In the genomic region with DNA sequence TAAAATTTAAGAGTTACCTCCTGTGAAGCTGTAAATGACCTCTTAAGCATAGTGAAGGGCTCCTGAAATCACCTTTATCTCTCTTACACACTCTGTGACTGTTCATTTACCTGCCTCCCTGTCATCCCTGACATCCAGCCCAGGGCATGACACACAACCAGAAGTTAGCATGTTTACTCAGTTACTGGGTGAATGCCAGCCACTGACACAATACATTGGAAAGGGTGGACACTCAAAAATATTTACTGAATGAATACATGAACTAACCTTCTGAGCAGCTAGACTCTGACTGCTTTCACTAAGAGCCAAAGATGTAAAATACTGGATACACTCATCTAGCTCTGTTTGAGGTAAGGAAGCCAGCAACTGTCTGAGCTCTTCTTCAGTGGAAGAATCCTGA, we compare ENCODE assay signal across 14 cellular contexts. TPM values are rescaled to one million over a fixed set of nuclear protein-coding genes. Genes with fewer than 3 reads are reported as not detected.
DNase-seq lines count a peak whose midpoint lies in the region; ATAC-seq, FAIRE-seq and TF ChIP-seq lines count a peak whose summit lies in the region.
"Had no signal": no experiment of that assay in that cellular context is flagged by ENCODE, and none has a peak within 500 bp of the region (broad histone marks: within the 10 kb centered on the region; RNA-seq: fewer than 3 reads in every experiment).

No MANE protein-coding gene starts in this region.

- H3K4me3 ChIP-seq in IMR-90 (ENCODE audit: insufficient read depth, low read depth, low read length) (no peak overlapping the region), bronchial epithelial cell (ENCODE audit: low read depth, low read length) (no peak overlapping the region), left lung (no peak overlapping the region)
- H3K4me3 ChIP-seq: SK-N-MC, skin epidermis had no signal

- POLR2A ChIA-PET in IMR-90 (lab: Charles Lee; ENCODE audit: unreplicated experiment), result no interaction called here

- no peak overlapping the region for H2BK15ac ChIP-seq in IMR-90 (ENCODE audit: low read depth, low read length)

- no peak overlapping the region for H4K8ac ChIP-seq in IMR-90 (ENCODE audit: low read depth in 2 of 2, low read length in 2 of 2)

- no peak for TF ChIP-seq RAD21 in IMR-90 (IDR thresholded peaks at IDR 0.05; ENCODE audit: low read length)

- H3K9ac ChIP-seq in IMR-90 (ENCODE audit: low read depth, low read length), result no peak overlapping the region

- H2AFZ ChIP-seq in IMR-90 (replicated peaks; ENCODE audit: low read length, poor library complexity), result no peak overlapping the region

- no peak for TF ChIP-seq POLR2A in IMR-90 (IDR thresholded peaks at IDR 0.05; ENCODE audit: low read depth, low read length)

- H3K79me1 ChIP-seq in IMR-90 (ENCODE audit: low read depth in 1 of 2, low read length in 2 of 2), result peaks cover 3 to 6% of the 10 kb centered on the region in 2 experiments; a peak in 1 of 4 replicates

- H3K27me3 ChIP-seq in IMR-90 (ENCODE audit: control insufficient read depth, insufficient read depth, low read length), result no peaks in the 10 kb centered on the region
- no peaks in the 10 kb centered on the region for H3K27me3 ChIP-seq in bronchial epithelial cell (ENCODE audit: control insufficient read depth, insufficient read depth, low read length)
- no peaks in the 10 kb centered on the region for H3K27me3 ChIP-seq in left lung

- no peak overlapping the region for H4K91ac ChIP-seq in IMR-90 (ENCODE audit: insufficient read depth, low read depth, low read length)

- CTCF ChIA-PET in IMR-90 (lab: Yijun Ruan, JAX), result interaction anchor here (0.6 to 2.3 kb wide), 3 partner anchors 10 to 1833 kb away, joined by 3 to 11 read pairs (median 9); no protein-coding TSS in a partner anchor

- ATAC-seq in IMR-90 (ENCODE audit: low read depth) (peak; percentile 73), left lung (peak; percentile 73), GM19035 (IDR thresholded peaks at IDR 0.05; ENCODE audit: unreplicated experiment) (no peak)
- ATAC-seq: naive thymus-derived CD4-positive, alpha-beta T cell had no signal

- H4K20me1 ChIP-seq in IMR-90 (ENCODE audit: insufficient read depth, low read length), result no peaks in the 10 kb centered on the region

- peaks cover 3% of the 10 kb centered on the region; the same call in 1 of the 2 replicates for H3K9me1 ChIP-seq in IMR-90 (ENCODE audit: insufficient read depth, low read length)

- H2BK5ac ChIP-seq in IMR-90 (ENCODE audit: low read depth, low read length, poor library complexity, severe bottlenecking), result no peak overlapping the region

- H4K5ac ChIP-seq in IMR-90 (ENCODE audit: low read depth, low read length), result no peak overlapping the region

- no peak overlapping the region for H3K23ac ChIP-seq in IMR-90 (ENCODE audit: low read depth, low read length)

- no peak for TF ChIP-seq CTCF in IMR-90 (conservative IDR thresholded peaks at IDR 0.05; ENCODE audit: low read depth, low read length)
- TF ChIP-seq CTCF in bronchial epithelial cell (IDR thresholded peaks at IDR 0.05; ENCODE audit: insufficient read depth, low read length, severe bottlenecking), result no peak
- TF ChIP-seq CTCF in left lung (IDR thresholded peaks at IDR 0.05), result no peak

- no peak overlapping the region for H3K4me2 ChIP-seq in IMR-90 (ENCODE audit: low read depth, low read length)

- no peak overlapping the region for H3K4ac ChIP-seq in IMR-90 (ENCODE audit: low read depth, low read length)

- no peak overlapping the region for H2AK5ac ChIP-seq in IMR-90 (ENCODE audit: low read depth, low read length)

- no peak for FAIRE-seq in bronchial epithelial cell (lab: Jason Lieb, UNC)

- no peak overlapping the region for H3K18ac ChIP-seq in IMR-90 (ENCODE audit: low read depth, low read length)

- H3K9me3 ChIP-seq in IMR-90 (ENCODE audit: control insufficient read depth, insufficient read depth, low read length) (no peaks in the 10 kb centered on the region), left lung (no peaks in the 10 kb centered on the region)

- no peak overlapping the region for H2BK120ac ChIP-seq in IMR-90 (ENCODE audit: low read depth, low read length)

- H2AK9ac ChIP-seq in IMR-90 (replicated peaks; ENCODE audit: low read depth, low read length, poor library complexity), result no peak overlapping the region

- no peak overlapping the region for H3K56ac ChIP-seq in IMR-90 (ENCODE audit: extremely low read depth, insufficient read depth, low read length)

- DNase-seq in AG08395 (ENCODE audit: low spot score) (peak; percentile 75), IMR-90 (peak; percentile 88), bronchial epithelial cell (ENCODE audit: low read depth) (peak; percentile 98), left lung (no peak), DMS79 (lab: John Stamatoyannopoulos, UW) (no peak), 8988T (no peak), UCSD-AML1 (lab: John Stamatoyannopoulos, UW; ENCODE audit: unreplicated experiment) (no peak)
- DNase-seq: activated CD4-positive, alpha-beta T cell treated with anti-CD3 and anti-CD28 coated beads, Interleukin-2, amount 10 ng/mL, durations not matched to agents 24 days and 14 days; activated naive CD4-positive, alpha-beta T cell treated with Interleukin-2 at 50 U/mL for 16 hours; naive thymus-derived CD4-positive, alpha-beta T cell; NCI-H446 treated with DMSO at 0.1 percent for 48 hours had no signal

- dilution Hi-C loops in IMR-90 (cut with HindIII; ENCODE audit: low sequenced_read_pairs, unreplicated experiment), result no loop called here

- H3K4me1 ChIP-seq in IMR-90 (ENCODE audit: control insufficient read depth, insufficient read depth, low read length) (no peaks in the 10 kb centered on the region; the same call in 1 of the 2 replicates), left lung (no peaks in the 10 kb centered on the region)

- BruUV-seq in IMR-90 (replicated peaks; lab: Mats Ljungman, UMichigan), result no TSS peak

- intact Hi-C loops in IMR-90 (cut with micrococcal nuclease) (no loop called here), left lung (cut with DNase I) (no loop called here)

- in situ Hi-C loops in IMR-90 (cut with MboI; ENCODE audit: low sequenced_read_pairs), result no loop called here

- H3K14ac ChIP-seq in IMR-90 (replicated peaks; ENCODE audit: low read depth, low read length), result no peak overlapping the region

- no peak overlapping the region for H2BK20ac ChIP-seq in IMR-90 (ENCODE audit: low read depth, low read length)

- peaks cover 5% of the 10 kb centered on the region for H3K36me3 ChIP-seq in IMR-90 (ENCODE audit: control insufficient read depth, insufficient read depth, low read length)
- peaks cover 2% of the 10 kb centered on the region for H3K36me3 ChIP-seq in bronchial epithelial cell (ENCODE audit: control insufficient read depth, insufficient read depth, low read length)
- peaks cover 0 to 48% of the 10 kb centered on the region in 2 donors for H3K36me3 ChIP-seq in left lung

- H3K27ac ChIP-seq in IMR-90 (ENCODE audit: insufficient read depth, low read length), result no peak overlapping the region
- H3K27ac ChIP-seq in left lung, result no peak overlapping the region
- H3K27ac ChIP-seq: SK-N-MC, skin epidermis had no signal

TF ChIP-seq in IMR-90, 13 proteins besides CTCF, POLR2A, EP300 and RAD21:
- TF ChIP-seq MXI1 (IDR thresholded peaks at IDR 0.05; ENCODE audit: borderline replicate concordance, low read depth, low read length) (no peak), RFX5 (IDR thresholded peaks at IDR 0.05; ENCODE audit: low read depth, low read length) (no peak), CEBPB (IDR thresholded peaks at IDR 0.05; ENCODE audit: low read depth, low read length) (peak; percentile 74)

RNA-seq across cellular contexts. Expression of a gene that starts 25.3 kb away (rescaled TPM):
- total RNA-seq in IMR-90 (2012; rRNA removed), result 15.6 and 16.9 TPM in 2 replicates
- polyA plus RNA-seq in IMR-90 (2012; rRNA removed), result 6.7 and 7.7 TPM in 2 replicates
- 1.6 and 1.7 TPM in 2 replicates for polyA plus RNA-seq in IMR-90 (2012; cell fraction: cytosol; rRNA removed)
- 2.2 and 13.6 TPM in 2 replicates for polyA plus RNA-seq in IMR-90 (2012; cell fraction: nucleus; rRNA removed; ENCODE audit: low replicate concordance)
- total RNA-seq in bronchial epithelial cell, result 12.1 and 15.1 TPM in 2 replicates
- total RNA-seq in left lung, result 1 to 10 TPM; 9.0 to 9.3 TPM

RNA-seq across cellular contexts. Expression of a gene that starts 25.4 kb away (rescaled TPM):
- total RNA-seq in IMR-90 (2012; rRNA removed) (3.9 and 6.1 TPM in 2 replicates), bronchial epithelial cell (4.2 and 6.5 TPM in 2 replicates), left lung (10 to 100 TPM; 19.1 to 23.6 TPM)
- polyA plus RNA-seq in IMR-90 (2012; rRNA removed), result 8.4 and 8.5 TPM in 2 replicates
- 1.2 and 3.1 TPM in 2 replicates for polyA plus RNA-seq in IMR-90 (2012; cell fraction: cytosol; rRNA removed)
- polyA plus RNA-seq in IMR-90 (2012; cell fraction: nucleus; rRNA removed; ENCODE audit: low replicate concordance), result 0.39 and 3.2 TPM in 2 replicates

Comparison
In these comparisons a context has a peak if more than half of its experiments do, and no peak if none do; other contexts are left out.
1. DNase-seq: peak in AG08395 (single experiment), IMR-90 (single experiment) and bronchial epithelial cell (single experiment); none in left lung (0 of 2), DMS79 (single experiment), 8988T (single experiment) and UCSD-AML1 (single experiment).